Comparison of ENCODE assay signal across 11 cellular contexts in genomic region chr17:80621335-80622169, GRCh38.
DNase-seq lines count a peak whose midpoint lies in the region; ATAC-seq and TF ChIP-seq lines count a peak whose summit lies in the region.
"Had no signal": no experiment of that assay in that cellular context is flagged by ENCODE, and none has a peak within 500 bp of the region (broad histone marks: within the 10 kb centered on the region; RNA-seq: fewer than 3 reads in every experiment).

No MANE protein-coding gene starts in this region.

- no peak for TF ChIP-seq EP300 in transverse colon (IDR thresholded peaks at IDR 0.05; ENCODE audit: low read depth)

- H3K4me1 Mint-ChIP-seq in activated CD8-positive, alpha-beta T cell treated with anti-CD3 and anti-CD28 coated beads, Interleukin-2, amount 10 ng/mL, durations not matched to agents 7 days and 5 days (ENCODE audit: low read depth) = peaks cover 52% of the 10 kb centered on the region
- peaks cover 41% of the 10 kb centered on the region for H3K4me1 Mint-ChIP-seq in activated CD8-positive, alpha-beta T cell treated with anti-CD3 and anti-CD28 coated beads for 36 hours (ENCODE audit: low read depth)
- peaks cover 13% of the 10 kb centered on the region for H3K4me1 Mint-ChIP-seq in neural progenitor cell

- intact Hi-C loops in activated CD8-positive, alpha-beta T cell treated with anti-CD3 and anti-CD28 coated beads for 36 hours (cut with micrococcal nuclease) = no loop called here
- intact Hi-C loops in transverse colon (cut with DNase I; ENCODE audit: low total_unique reads) = no loop called here

- CTCF ChIA-PET in activated CD8-positive, alpha-beta T cell treated with anti-CD3 and anti-CD28 coated beads, Interleukin-2, amount 10 ng/mL, durations not matched to agents 7 days and 5 days (lab: Charles Lee) = interaction anchor here (0.8 to 1.3 kb wide), 2 partner anchors 53 to 162 kb away, joined by 3 read pairs; no protein-coding TSS in a partner anchor
- CTCF ChIA-PET in activated CD8-positive, alpha-beta T cell treated with anti-CD3 and anti-CD28 coated beads for 36 hours (lab: Charles Lee) = interaction anchor here (0.8 to 1.9 kb wide), 4 partner anchors 22 to 46 kb away, joined by 3 to 8 read pairs (median 3); no protein-coding TSS in a partner anchor

- peak overlapping the region; percentile 26 for H3K4me3 Mint-ChIP-seq in activated CD8-positive, alpha-beta T cell treated with anti-CD3 and anti-CD28 coated beads, Interleukin-2, amount 10 ng/mL, durations not matched to agents 7 days and 5 days
- H3K4me3 Mint-ChIP-seq in activated CD8-positive, alpha-beta T cell treated with anti-CD3 and anti-CD28 coated beads for 36 hours = no peak overlapping the region
- no peak overlapping the region for H3K4me3 Mint-ChIP-seq in neural progenitor cell

- peaks cover 23% of the 10 kb centered on the region for H3K36me3 Mint-ChIP-seq in activated CD8-positive, alpha-beta T cell treated with anti-CD3 and anti-CD28 coated beads, Interleukin-2, amount 10 ng/mL, durations not matched to agents 7 days and 5 days (ENCODE audit: low read depth)
- peaks cover 4% of the 10 kb centered on the region for H3K36me3 Mint-ChIP-seq in activated CD8-positive, alpha-beta T cell treated with anti-CD3 and anti-CD28 coated beads for 36 hours (ENCODE audit: low read depth)
- peaks cover 4% of the 10 kb centered on the region for H3K36me3 Mint-ChIP-seq in neural progenitor cell

- H3K27me3 ChIP-seq in HUES48 (ENCODE audit: control insufficient read depth, insufficient read depth, low read length) (no peaks in the 10 kb centered on the region), WERI-Rb-1 (ENCODE audit: insufficient read depth, low read depth, severe bottlenecking) (no peaks in the 10 kb centered on the region), neural progenitor cell (peaks cover 14% of the 10 kb centered on the region), transverse colon (no peaks in the 10 kb centered on the region)

- H2AFZ ChIP-seq in neural progenitor cell (replicated peaks) = no peak overlapping the region

- in situ Hi-C loops in transverse colon (cut with MboI; ENCODE audit: low pct_ligation_motif_present in 1 of 4, low pct_unique_long_range_greater_than_20kb in 1 of 4, low sequenced_read_pairs in 3 of 4) = no loop called here

- H3K4me3 ChIP-seq in HUES48 (ENCODE audit: low read depth, low read length) (no peak overlapping the region), WERI-Rb-1 (ENCODE audit: low read depth, low read length) (no peak overlapping the region), neural progenitor cell (no peak overlapping the region), transverse colon (no peak overlapping the region)

- H3K27ac ChIP-seq in HUES48 (ENCODE audit: low read depth, low read length) (peak overlapping the region; percentile 15), WERI-Rb-1 (peak overlapping the region; percentile 60), neural progenitor cell (no peak overlapping the region), transverse colon (no peak overlapping the region)

- H3K27ac Mint-ChIP-seq in activated CD8-positive, alpha-beta T cell treated with anti-CD3 and anti-CD28 coated beads, Interleukin-2, amount 10 ng/mL, durations not matched to agents 7 days and 5 days = peak overlapping the region; percentile 67
- H3K27ac Mint-ChIP-seq in activated CD8-positive, alpha-beta T cell treated with anti-CD3 and anti-CD28 coated beads for 36 hours = no peak overlapping the region
- H3K27ac Mint-ChIP-seq in neural progenitor cell = peak overlapping the region; percentile 37

- H3F3A ChIP-seq in neural progenitor cell (ENCODE audit: low read depth) = peaks cover 19% of the 10 kb centered on the region

- no peaks in the 10 kb centered on the region for H3K9me3 ChIP-seq in HUES48 (ENCODE audit: control insufficient read depth, insufficient read depth, low read length)
- no peaks in the 10 kb centered on the region for H3K9me3 ChIP-seq in WERI-Rb-1 (ENCODE audit: severe bottlenecking)
- no peaks in the 10 kb centered on the region for H3K9me3 ChIP-seq in neural progenitor cell (ENCODE audit: low read depth)
- H3K9me3 ChIP-seq in transverse colon = no peaks in the 10 kb centered on the region

- ATAC-seq in activated CD8-positive, alpha-beta T cell treated with anti-CD3 and anti-CD28 coated beads, Interleukin-2, amount 10 ng/mL, durations not matched to agents 7 days and 5 days = peak; percentile 76
- ATAC-seq in activated CD8-positive, alpha-beta T cell treated with anti-CD3 and anti-CD28 coated beads for 36 hours = no peak
- no peak for ATAC-seq in HG02885 (IDR thresholded peaks at IDR 0.05; ENCODE audit: poor library complexity, unreplicated experiment)
- ATAC-seq: SK-N-SH treated with all-trans-retinoic acid at 6 μM for 48 hours had no signal

- H3K79me2 ChIP-seq in neural progenitor cell (ENCODE audit: low read depth) = peaks cover 14% of the 10 kb centered on the region

- H3K9me3 Mint-ChIP-seq in activated CD8-positive, alpha-beta T cell treated with anti-CD3 and anti-CD28 coated beads, Interleukin-2, amount 10 ng/mL, durations not matched to agents 7 days and 5 days (ENCODE audit: insufficient read depth) = no peaks in the 10 kb centered on the region
- no peaks in the 10 kb centered on the region for H3K9me3 Mint-ChIP-seq in activated CD8-positive, alpha-beta T cell treated with anti-CD3 and anti-CD28 coated beads for 36 hours
- no peaks in the 10 kb centered on the region for H3K9me3 Mint-ChIP-seq in neural progenitor cell

- no peak for TF ChIP-seq POLR2A in transverse colon (IDR thresholded peaks at IDR 0.05)

- H3K4me1 ChIP-seq in HUES48 (ENCODE audit: control insufficient read depth, insufficient read depth, low read length) (peaks cover 4% of the 10 kb centered on the region), neural progenitor cell (peaks cover 11% of the 10 kb centered on the region), transverse colon (no peaks in the 10 kb centered on the region)

- peak overlapping the region; percentile 42 for H3K4me2 ChIP-seq in neural progenitor cell

- H3K9ac ChIP-seq in HUES48 (ENCODE audit: low read depth, low read length) (no peak overlapping the region), neural progenitor cell (no peak overlapping the region)

- no peak for DNase-seq in activated CD8-positive, alpha-beta T cell treated with anti-CD3 and anti-CD28 coated beads, Interleukin-2, amount 10 ng/mL, durations not matched to agents 7 days and 5 days
- DNase-seq in activated CD8-positive, alpha-beta T cell treated with anti-CD3 and anti-CD28 coated beads for 36 hours = no peak
- DNase-seq in WERI-Rb-1 (peak; percentile 63), neural progenitor cell (ENCODE audit: low spot score) (peak; percentile 40), SHP77 treated with DMSO at 0.1 percent for 48 hours (lab: John Stamatoyannopoulos, UW) (no peak), transverse colon (no peak)
- DNase-seq: activated CD4-positive, alpha-beta T cell treated with anti-CD3 and anti-CD28 coated beads for 4 hours; stimulated activated CD4-positive, alpha-beta T cell treated with anti-CD3 and anti-CD28 coated beads, Interleukin-1b, Interleukin-23, amount 100 ng/mL, for 48 hours had no signal

- H4K20me1 ChIP-seq in neural progenitor cell (ENCODE audit: low read depth) = peaks cover 40% of the 10 kb centered on the region

- 85 to 100% methylated on average over 1 to 26 of the region's 26 CpGs for WGBS in transverse colon (ENCODE audit: low coverage in 1 of 2), 2 donors

- H3K36me3 ChIP-seq in HUES48 (ENCODE audit: control insufficient read depth, insufficient read depth, low read length) (peaks cover 4% of the 10 kb centered on the region; the same call in 1 of the 2 replicates), WERI-Rb-1 (peaks cover 18% of the 10 kb centered on the region), neural progenitor cell (no peaks in the 10 kb centered on the region), transverse colon (no peaks in the 10 kb centered on the region)

- TF ChIP-seq CTCF in activated CD8-positive, alpha-beta T cell treated with anti-CD3 and anti-CD28 coated beads for 36 hours (IDR thresholded peaks at IDR 0.05) = no peak
- no peak for TF ChIP-seq CTCF in WERI-Rb-1 (IDR thresholded peaks at IDR 0.05; ENCODE audit: low read depth, low read length)
- TF ChIP-seq CTCF in neural progenitor cell (IDR thresholded peaks at IDR 0.05) = no peak
- TF ChIP-seq CTCF in transverse colon (IDR thresholded peaks at IDR 0.05) = no peak

- H3K27me3 Mint-ChIP-seq in activated CD8-positive, alpha-beta T cell treated with anti-CD3 and anti-CD28 coated beads, Interleukin-2, amount 10 ng/mL, durations not matched to agents 7 days and 5 days (ENCODE audit: low read depth) = no peaks in the 10 kb centered on the region
- no peaks in the 10 kb centered on the region for H3K27me3 Mint-ChIP-seq in activated CD8-positive, alpha-beta T cell treated with anti-CD3 and anti-CD28 coated beads for 36 hours
- H3K27me3 Mint-ChIP-seq in neural progenitor cell (ENCODE audit: insufficient read depth, low read depth) = no peaks in the 10 kb centered on the region

- POLR2A ChIA-PET in activated CD8-positive, alpha-beta T cell treated with anti-CD3 and anti-CD28 coated beads, Interleukin-2, amount 10 ng/mL, durations not matched to agents 7 days and 5 days (lab: Charles Lee) = interaction anchor here (0.6 to 1.0 kb wide), 2 partner anchors 142 to 167 kb away, joined by 3 to 6 read pairs; no protein-coding TSS in a partner anchor
- POLR2A ChIA-PET in activated CD8-positive, alpha-beta T cell treated with anti-CD3 and anti-CD28 coated beads for 36 hours (lab: Charles Lee) = no interaction called here

Comparison
In these comparisons a context has a peak if more than half of its experiments do, and no peak if none do; other contexts are left out.
1. DNase-seq: peak in WERI-Rb-1 (single experiment) and neural progenitor cell (single experiment); none in activated CD8-positive, alpha-beta T cell treated with anti-CD3 and anti-CD28 coated beads, Interleukin-2, amount 10 ng/mL, durations not matched to agents 7 days and 5 days (single experiment), activated CD8-positive, alpha-beta T cell treated with anti-CD3 and anti-CD28 coated beads for 36 hours (single experiment), SHP77 treated with DMSO at 0.1 percent for 48 hours (single experiment) and transverse colon (single experiment).
2. H3K27ac ChIP-seq: peak in HUES48 (single experiment) and WERI-Rb-1 (single experiment); none in neural progenitor cell (single experiment) and transverse colon (0 of 4).